ENCODE assay signal across 1 cellular context in genomic region chr21:44299458-44300261, GRCh38.
TF ChIP-seq lines count a peak whose summit lies in the region.

PFKL (plus strand) TSS chr21:44300053; CDS start chr21:44300106, 53 bp downstream.

TF ChIP-seq in HepG2, 621 proteins besides CTCF, POLR2A, EP300 and RAD21 (continued from another document and continues in another):
- TF ChIP-seq ZNF574 (CRISPR knock-in tag; IDR thresholded peaks at IDR 0.05): peak; percentile 43
- no peak for TF ChIP-seq ZNF180 (CRISPR knock-in tag; IDR thresholded peaks at IDR 0.05; ENCODE audit: borderline replicate concordance, low read depth)
- TF ChIP-seq ZSCAN12 (CRISPR knock-in tag; IDR thresholded peaks at IDR 0.05): no peak
- TF ChIP-seq TEAD2 (CRISPR knock-in tag; IDR thresholded peaks at IDR 0.05): no peak
- TF ChIP-seq ZNF550 (CRISPR knock-in tag; IDR thresholded peaks at IDR 0.05; ENCODE audit: borderline replicate concordance): no peak
- TF ChIP-seq ERF (CRISPR knock-in tag; IDR thresholded peaks at IDR 0.05): peak; percentile 48
- TF ChIP-seq KLF13 (CRISPR knock-in tag; IDR thresholded peaks at IDR 0.05): no peak
- no peak for TF ChIP-seq PITX1 (CRISPR knock-in tag; IDR thresholded peaks at IDR 0.05)
- TF ChIP-seq REST (IDR thresholded peaks at IDR 0.05; ENCODE audit: borderline replicate concordance in 1 of 2, low read depth in 1 of 2, low read length in 2 of 2): no peak
- TF ChIP-seq KLF16 (CRISPR knock-in tag; IDR thresholded peaks at IDR 0.05): no peak; a peak in 1 of 4 replicates
- TF ChIP-seq ZNF589 (CRISPR knock-in tag; conservative IDR thresholded peaks at IDR 0.05): no peak
- TF ChIP-seq ZNF441 (CRISPR knock-in tag; IDR thresholded peaks at IDR 0.05; ENCODE audit: borderline replicate concordance): peak; percentile 68; the same call in 1 of the 2 replicates
- no peak for TF ChIP-seq ZNF510 (CRISPR knock-in tag; IDR thresholded peaks at IDR 0.05; ENCODE audit: low read depth)
- TF ChIP-seq ZMYM2 (CRISPR knock-in tag; IDR thresholded peaks at IDR 0.05): no peak
- TF ChIP-seq TCF7L2 (IDR thresholded peaks at IDR 0.05; ENCODE audit: low read depth, low read length): no peak
- TF ChIP-seq ZFP36L2 (CRISPR knock-in tag; IDR thresholded peaks at IDR 0.05): peak; percentile 74; the same call in 1 of the 2 replicates
- no peak for TF ChIP-seq ZNF251 (CRISPR knock-in tag; IDR thresholded peaks at IDR 0.05)
- TF ChIP-seq E2F5 (CRISPR knock-in tag; conservative IDR thresholded peaks at IDR 0.05): peak; percentile 40; the same call in 1 of the 2 replicates
- TF ChIP-seq UBTF (CRISPR knock-in tag; IDR thresholded peaks at IDR 0.05): peak; percentile 60; the same call in 1 of the 2 replicates
- TF ChIP-seq HOXA9 (CRISPR knock-in tag; IDR thresholded peaks at IDR 0.05; ENCODE audit: borderline replicate concordance): no peak
- no peak for TF ChIP-seq SETDB1 (CRISPR knock-in tag; IDR thresholded peaks at IDR 0.05; ENCODE audit: borderline replicate concordance)
- no peak for TF ChIP-seq TEAD3 (CRISPR knock-in tag; optimal IDR thresholded peaks at IDR 0.05; ENCODE audit: borderline replicate concordance)
- no peak for TF ChIP-seq LCORL (IDR thresholded peaks at IDR 0.05)
- TF ChIP-seq LCORL (CRISPR knock-in tag; IDR thresholded peaks at IDR 0.05): peak; percentile 71
- peak; percentile 55; the same call in 1 of the 2 replicates for TF ChIP-seq KDM2A (CRISPR knock-in tag; IDR thresholded peaks at IDR 0.05; ENCODE audit: borderline replicate concordance, low read depth)
- TF ChIP-seq HBP1 (CRISPR knock-in tag; IDR thresholded peaks at IDR 0.05; ENCODE audit: low read depth): no peak
- TF ChIP-seq ZZZ3 (CRISPR knock-in tag; IDR thresholded peaks at IDR 0.05; ENCODE audit: borderline replicate concordance): 0 out of 2 replicates have a peak, but pooled peaks have one; percentile 43
- no peak for TF ChIP-seq ZNF780A (CRISPR knock-in tag; IDR thresholded peaks at IDR 0.05)
- TF ChIP-seq RNF219 (CRISPR knock-in tag; IDR thresholded peaks at IDR 0.05): no peak
- TF ChIP-seq TMF1 (CRISPR knock-in tag; IDR thresholded peaks at IDR 0.05; ENCODE audit: low read depth): no peak
- peak; percentile 73 for TF ChIP-seq MEIS1 (CRISPR knock-in tag; IDR thresholded peaks at IDR 0.05; ENCODE audit: borderline replicate concordance)
- no peak for TF ChIP-seq BATF2 (CRISPR knock-in tag; IDR thresholded peaks at IDR 0.05)
- TF ChIP-seq YEATS2 (CRISPR knock-in tag; IDR thresholded peaks at IDR 0.05; ENCODE audit: borderline replicate concordance): no peak
- TF ChIP-seq NCOA1 (CRISPR knock-in tag; IDR thresholded peaks at IDR 0.05): no peak
- TF ChIP-seq ZNF331 (CRISPR knock-in tag; IDR thresholded peaks at IDR 0.05): no peak
- no peak for TF ChIP-seq SP1 (IDR thresholded peaks at IDR 0.05)
- TF ChIP-seq SP1 (CRISPR knock-in tag; IDR thresholded peaks at IDR 0.05): peak; percentile 11; the same call in 1 of the 2 replicates
- peak; percentile 39 for TF ChIP-seq DMAP1 (CRISPR knock-in tag; IDR thresholded peaks at IDR 0.05)
- TF ChIP-seq RFXAP (CRISPR knock-in tag; IDR thresholded peaks at IDR 0.05; ENCODE audit: borderline replicate concordance): no peak; the same call in 1 of the 2 replicates
- no peak for TF ChIP-seq PRPF4 (IDR thresholded peaks at IDR 0.05; ENCODE audit: low read depth, low read length, poor library complexity, severe bottlenecking)
- no peak for TF ChIP-seq SIX4 (CRISPR knock-in tag; IDR thresholded peaks at IDR 0.05)
- no peak for TF ChIP-seq FOSL1 (CRISPR knock-in tag; IDR thresholded peaks at IDR 0.05; ENCODE audit: borderline replicate concordance)
- no peak for TF ChIP-seq ATF4 (CRISPR knock-in tag; IDR thresholded peaks at IDR 0.05)
- no peak for TF ChIP-seq FOXJ3 (CRISPR knock-in tag; IDR thresholded peaks at IDR 0.05; ENCODE audit: borderline replicate concordance)
- TF ChIP-seq CBFB (CRISPR knock-in tag; IDR thresholded peaks at IDR 0.05): no peak
